Comparison of ENCODE assay signal across 1 cellular context in genomic region chr4:104424368-104424921, GRCh38.
TF ChIP-seq lines count a peak whose summit lies in the region.

No MANE protein-coding gene starts in this region.

TF ChIP-seq in WTC11, 78 proteins besides CTCF, POLR2A, EP300 and RAD21 (continued from another document):
- no peak for TF ChIP-seq AFF4 (CRISPR knock-in tag; IDR thresholded peaks at IDR 0.05; ENCODE audit: borderline replicate concordance)
- no peak for TF ChIP-seq ZNF232 (CRISPR knock-in tag; IDR thresholded peaks at IDR 0.05)
- no peak for TF ChIP-seq TEAD1 (CRISPR knock-in tag; IDR thresholded peaks at IDR 0.05)
- TF ChIP-seq TEAD4 (CRISPR knock-in tag; IDR thresholded peaks at IDR 0.05), result no peak
- no peak for TF ChIP-seq ATF6 (CRISPR knock-in tag; IDR thresholded peaks at IDR 0.05)
- no peak for TF ChIP-seq FOXK1 (CRISPR knock-in tag; IDR thresholded peaks at IDR 0.05)
- TF ChIP-seq SMAD3 (CRISPR knock-in tag; IDR thresholded peaks at IDR 0.05; ENCODE audit: borderline replicate concordance), result no peak
